In the genomic region with DNA sequence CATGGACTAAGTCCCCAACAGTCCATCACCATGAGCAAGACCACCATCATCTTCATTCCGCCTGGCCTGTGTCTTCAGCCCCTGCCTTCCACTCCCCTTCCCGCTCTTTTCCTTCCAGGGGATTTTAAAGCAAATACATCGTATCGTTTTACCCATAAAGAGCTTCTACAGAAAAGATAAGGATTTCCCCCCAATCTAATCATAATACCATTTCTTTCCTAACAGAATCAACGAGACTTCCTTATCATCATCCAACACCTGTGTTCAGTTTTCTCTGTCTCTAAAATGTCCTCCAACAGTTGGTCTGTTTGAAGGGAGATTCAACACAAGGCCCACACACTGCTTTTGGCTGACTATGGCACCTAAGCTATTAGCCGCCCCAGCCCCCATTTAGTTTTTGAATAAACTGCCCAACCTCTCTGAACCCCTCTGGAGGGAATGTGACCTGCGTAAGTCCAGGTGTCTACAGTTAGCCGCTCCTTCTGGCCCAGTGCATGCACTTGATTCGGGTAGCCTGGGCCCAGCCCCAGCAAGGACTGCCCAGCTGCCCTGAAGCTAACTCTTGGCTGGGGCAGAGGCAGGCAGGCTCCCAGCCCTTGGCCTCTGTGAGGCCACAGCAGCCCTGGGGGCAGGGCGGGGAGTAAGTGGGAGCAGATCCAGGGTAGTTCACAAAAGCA, we compare ENCODE assay signal across 1 cellular context.
TF ChIP-seq lines count a peak whose summit lies in the region.

No MANE protein-coding gene starts in this region.

TF ChIP-seq in K562, 482 proteins besides CTCF, POLR2A, EP300 and RAD21 (continued from another document and continues in another):
- peak in 1 of 2 experiments; percentile 69; a peak in 1 of 3 replicates for TF ChIP-seq CBX3 (IDR thresholded peaks at IDR 0.05; ENCODE audit: borderline replicate concordance in 1 of 2, low read length in 2 of 2)
- TF ChIP-seq CHCHD3 (CRISPR knock-in tag; IDR thresholded peaks at IDR 0.05): no peak
- TF ChIP-seq, protein P1, sequence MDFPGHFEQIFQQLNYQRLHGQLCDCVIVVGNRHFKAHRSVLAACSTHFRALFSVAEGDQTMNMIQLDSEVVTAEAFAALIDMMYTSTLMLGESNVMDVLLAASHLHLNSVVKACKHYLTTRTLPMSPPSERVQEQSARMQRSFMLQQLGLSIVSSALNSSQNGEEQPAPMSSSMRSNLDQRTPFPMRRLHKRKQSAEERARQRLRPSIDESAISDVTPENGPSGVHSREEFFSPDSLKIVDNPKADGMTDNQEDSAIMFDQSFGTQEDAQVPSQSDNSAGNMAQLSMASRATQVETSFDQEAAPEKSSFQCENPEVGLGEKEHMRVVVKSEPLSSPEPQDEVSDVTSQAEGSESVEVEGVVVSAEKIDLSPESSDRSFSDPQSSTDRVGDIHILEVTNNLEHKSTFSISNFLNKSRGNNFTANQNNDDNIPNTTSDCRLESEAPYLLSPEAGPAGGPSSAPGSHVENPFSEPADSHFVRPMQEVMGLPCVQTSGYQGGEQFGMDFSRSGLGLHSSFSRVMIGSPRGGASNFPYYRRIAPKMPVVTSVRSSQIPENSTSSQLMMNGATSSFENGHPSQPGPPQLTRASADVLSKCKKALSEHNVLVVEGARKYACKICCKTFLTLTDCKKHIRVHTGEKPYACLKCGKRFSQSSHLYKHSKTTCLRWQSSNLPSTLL (IDR thresholded peaks at IDR 0.05): no peak
- no peak; the same call in 1 of the 2 replicates for TF ChIP-seq HLTF (IDR thresholded peaks at IDR 0.05)
- TF ChIP-seq, protein P2, sequence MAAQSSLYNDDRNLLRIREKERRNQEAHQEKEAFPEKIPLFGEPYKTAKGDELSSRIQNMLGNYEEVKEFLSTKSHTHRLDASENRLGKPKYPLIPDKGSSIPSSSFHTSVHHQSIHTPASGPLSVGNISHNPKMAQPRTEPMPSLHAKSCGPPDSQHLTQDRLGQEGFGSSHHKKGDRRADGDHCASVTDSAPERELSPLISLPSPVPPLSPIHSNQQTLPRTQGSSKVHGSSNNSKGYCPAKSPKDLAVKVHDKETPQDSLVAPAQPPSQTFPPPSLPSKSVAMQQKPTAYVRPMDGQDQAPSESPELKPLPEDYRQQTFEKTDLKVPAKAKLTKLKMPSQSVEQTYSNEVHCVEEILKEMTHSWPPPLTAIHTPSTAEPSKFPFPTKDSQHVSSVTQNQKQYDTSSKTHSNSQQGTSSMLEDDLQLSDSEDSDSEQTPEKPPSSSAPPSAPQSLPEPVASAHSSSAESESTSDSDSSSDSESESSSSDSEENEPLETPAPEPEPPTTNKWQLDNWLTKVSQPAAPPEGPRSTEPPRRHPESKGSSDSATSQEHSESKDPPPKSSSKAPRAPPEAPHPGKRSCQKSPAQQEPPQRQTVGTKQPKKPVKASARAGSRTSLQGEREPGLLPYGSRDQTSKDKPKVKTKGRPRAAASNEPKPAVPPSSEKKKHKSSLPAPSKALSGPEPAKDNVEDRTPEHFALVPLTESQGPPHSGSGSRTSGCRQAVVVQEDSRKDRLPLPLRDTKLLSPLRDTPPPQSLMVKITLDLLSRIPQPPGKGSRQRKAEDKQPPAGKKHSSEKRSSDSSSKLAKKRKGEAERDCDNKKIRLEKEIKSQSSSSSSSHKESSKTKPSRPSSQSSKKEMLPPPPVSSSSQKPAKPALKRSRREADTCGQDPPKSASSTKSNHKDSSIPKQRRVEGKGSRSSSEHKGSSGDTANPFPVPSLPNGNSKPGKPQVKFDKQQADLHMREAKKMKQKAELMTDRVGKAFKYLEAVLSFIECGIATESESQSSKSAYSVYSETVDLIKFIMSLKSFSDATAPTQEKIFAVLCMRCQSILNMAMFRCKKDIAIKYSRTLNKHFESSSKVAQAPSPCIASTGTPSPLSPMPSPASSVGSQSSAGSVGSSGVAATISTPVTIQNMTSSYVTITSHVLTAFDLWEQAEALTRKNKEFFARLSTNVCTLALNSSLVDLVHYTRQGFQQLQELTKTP (IDR thresholded peaks at IDR 0.05; ENCODE audit: low read depth in 1 of 2, partially characterized antibody in 2 of 2): no peak
- peak; percentile 24; the same call in 1 of the 2 replicates for TF ChIP-seq HSF4 (CRISPR knock-in tag; IDR thresholded peaks at IDR 0.05; ENCODE audit: borderline replicate concordance)
- no peak for TF ChIP-seq ZNF121 (CRISPR knock-in tag; conservative IDR thresholded peaks at IDR 0.05)
- no peak for TF ChIP-seq FUS (optimal IDR thresholded peaks at IDR 0.05; ENCODE audit: low read depth, low read length)
- TF ChIP-seq, protein P3, sequence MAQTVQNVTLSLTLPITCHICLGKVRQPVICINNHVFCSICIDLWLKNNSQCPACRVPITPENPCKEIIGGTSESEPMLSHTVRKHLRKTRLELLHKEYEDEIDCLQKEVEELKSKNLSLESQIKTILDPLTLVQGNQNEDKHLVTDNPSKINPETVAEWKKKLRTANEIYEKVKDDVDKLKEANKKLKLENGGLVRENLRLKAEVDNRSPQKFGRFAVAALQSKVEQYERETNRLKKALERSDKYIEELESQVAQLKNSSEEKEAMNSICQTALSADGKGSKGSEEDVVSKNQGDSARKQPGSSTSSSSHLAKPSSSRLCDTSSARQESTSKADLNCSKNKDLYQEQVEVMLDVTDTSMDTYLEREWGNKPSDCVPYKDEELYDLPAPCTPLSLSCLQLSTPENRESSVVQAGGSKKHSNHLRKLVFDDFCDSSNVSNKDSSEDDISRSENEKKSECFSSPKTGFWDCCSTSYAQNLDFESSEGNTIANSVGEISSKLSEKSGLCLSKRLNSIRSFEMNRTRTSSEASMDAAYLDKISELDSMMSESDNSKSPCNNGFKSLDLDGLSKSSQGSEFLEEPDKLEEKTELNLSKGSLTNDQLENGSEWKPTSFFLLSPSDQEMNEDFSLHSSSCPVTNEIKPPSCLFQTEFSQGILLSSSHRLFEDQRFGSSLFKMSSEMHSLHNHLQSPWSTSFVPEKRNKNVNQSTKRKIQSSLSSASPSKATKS (CRISPR knock-in tag; IDR thresholded peaks at IDR 0.05): no peak
- TF ChIP-seq CHD1 (IDR thresholded peaks at IDR 0.05; ENCODE audit: low read length): no peak
- TF ChIP-seq CBX2 (IDR thresholded peaks at IDR 0.05; ENCODE audit: insufficient read depth, low read length, poor library complexity, severe bottlenecking): no peak
- no peak for TF ChIP-seq ZNF143 (CRISPR knock-in tag; IDR thresholded peaks at IDR 0.05)
- TF ChIP-seq TARDBP (IDR thresholded peaks at IDR 0.05): no peak
- TF ChIP-seq ZSCAN32 (CRISPR knock-in tag; IDR thresholded peaks at IDR 0.05): no peak
- TF ChIP-seq, protein P4, sequence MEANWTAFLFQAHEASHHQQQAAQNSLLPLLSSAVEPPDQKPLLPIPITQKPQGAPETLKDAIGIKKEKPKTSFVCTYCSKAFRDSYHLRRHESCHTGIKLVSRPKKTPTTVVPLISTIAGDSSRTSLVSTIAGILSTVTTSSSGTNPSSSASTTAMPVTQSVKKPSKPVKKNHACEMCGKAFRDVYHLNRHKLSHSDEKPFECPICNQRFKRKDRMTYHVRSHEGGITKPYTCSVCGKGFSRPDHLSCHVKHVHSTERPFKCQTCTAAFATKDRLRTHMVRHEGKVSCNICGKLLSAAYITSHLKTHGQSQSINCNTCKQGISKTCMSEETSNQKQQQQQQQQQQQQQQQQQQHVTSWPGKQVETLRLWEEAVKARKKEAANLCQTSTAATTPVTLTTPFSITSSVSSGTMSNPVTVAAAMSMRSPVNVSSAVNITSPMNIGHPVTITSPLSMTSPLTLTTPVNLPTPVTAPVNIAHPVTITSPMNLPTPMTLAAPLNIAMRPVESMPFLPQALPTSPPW (CRISPR knock-in tag; IDR thresholded peaks at IDR 0.05): peak; percentile 10; the same call in 1 of the 2 replicates
- no peak for TF ChIP-seq PTBP1 (IDR thresholded peaks at IDR 0.05; ENCODE audit: low read depth, low read length)
- no peak for TF ChIP-seq ZNF445 (CRISPR knock-in tag; IDR thresholded peaks at IDR 0.05; ENCODE audit: low read depth)
- TF ChIP-seq, protein P5, sequence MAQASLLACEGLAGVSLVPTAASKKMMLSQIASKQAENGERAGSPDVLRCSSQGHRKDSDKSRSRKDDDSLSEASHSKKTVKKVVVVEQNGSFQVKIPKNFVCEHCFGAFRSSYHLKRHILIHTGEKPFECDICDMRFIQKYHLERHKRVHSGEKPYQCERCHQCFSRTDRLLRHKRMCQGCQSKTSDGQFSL (CRISPR knock-in tag; IDR thresholded peaks at IDR 0.05): no peak
- TF ChIP-seq, protein P5 (tag; IDR thresholded peaks at IDR 0.05): 0 out of 4 replicates have a peak, but pooled peaks of 1 of the 2 experiments have one; percentile 15
- no peak for TF ChIP-seq HNRNPUL1 (IDR thresholded peaks at IDR 0.05; ENCODE audit: low read length)
- no peak for TF ChIP-seq ETS2 (tag; IDR thresholded peaks at IDR 0.05; ENCODE audit: borderline replicate concordance, poor library complexity, severe bottlenecking)
- no peak for TF ChIP-seq TAF1 (IDR thresholded peaks at IDR 0.05; ENCODE audit: control insufficient read depth, extremely low read depth, insufficient read depth, low read length, severe bottlenecking)
- peak in 1 of 2 experiments; percentile 79; a peak in 2 of 4 replicates for TF ChIP-seq ARNT (IDR thresholded peaks at IDR 0.05)
- TF ChIP-seq, protein P6, sequence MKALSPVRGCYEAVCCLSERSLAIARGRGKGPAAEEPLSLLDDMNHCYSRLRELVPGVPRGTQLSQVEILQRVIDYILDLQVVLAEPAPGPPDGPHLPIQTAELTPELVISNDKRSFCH (CRISPR knock-in tag; IDR thresholded peaks at IDR 0.05): no peak
- TF ChIP-seq, protein P6 (tag; IDR thresholded peaks at IDR 0.05): no peak; the same call in 1 of the 2 replicates
- peak; percentile 74 for TF ChIP-seq CXXC5 (CRISPR knock-in tag; IDR thresholded peaks at IDR 0.05)
- TF ChIP-seq, protein P7, sequence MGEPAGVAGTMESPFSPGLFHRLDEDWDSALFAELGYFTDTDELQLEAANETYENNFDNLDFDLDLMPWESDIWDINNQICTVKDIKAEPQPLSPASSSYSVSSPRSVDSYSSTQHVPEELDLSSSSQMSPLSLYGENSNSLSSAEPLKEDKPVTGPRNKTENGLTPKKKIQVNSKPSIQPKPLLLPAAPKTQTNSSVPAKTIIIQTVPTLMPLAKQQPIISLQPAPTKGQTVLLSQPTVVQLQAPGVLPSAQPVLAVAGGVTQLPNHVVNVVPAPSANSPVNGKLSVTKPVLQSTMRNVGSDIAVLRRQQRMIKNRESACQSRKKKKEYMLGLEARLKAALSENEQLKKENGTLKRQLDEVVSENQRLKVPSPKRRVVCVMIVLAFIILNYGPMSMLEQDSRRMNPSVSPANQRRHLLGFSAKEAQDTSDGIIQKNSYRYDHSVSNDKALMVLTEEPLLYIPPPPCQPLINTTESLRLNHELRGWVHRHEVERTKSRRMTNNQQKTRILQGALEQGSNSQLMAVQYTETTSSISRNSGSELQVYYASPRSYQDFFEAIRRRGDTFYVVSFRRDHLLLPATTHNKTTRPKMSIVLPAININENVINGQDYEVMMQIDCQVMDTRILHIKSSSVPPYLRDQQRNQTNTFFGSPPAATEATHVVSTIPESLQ (CRISPR knock-in tag; IDR thresholded peaks at IDR 0.05): no peak
- TF ChIP-seq POLR3A (IDR thresholded peaks at IDR 0.05; ENCODE audit: borderline replicate concordance, extremely low read depth, insufficient read depth, insufficient read length): no peak
- no peak for TF ChIP-seq KLF6 (CRISPR knock-in tag; IDR thresholded peaks at IDR 0.05; ENCODE audit: borderline replicate concordance)
- TF ChIP-seq SRF (CRISPR knock-in tag; IDR thresholded peaks at IDR 0.05): no peak
- TF ChIP-seq, protein P8, sequence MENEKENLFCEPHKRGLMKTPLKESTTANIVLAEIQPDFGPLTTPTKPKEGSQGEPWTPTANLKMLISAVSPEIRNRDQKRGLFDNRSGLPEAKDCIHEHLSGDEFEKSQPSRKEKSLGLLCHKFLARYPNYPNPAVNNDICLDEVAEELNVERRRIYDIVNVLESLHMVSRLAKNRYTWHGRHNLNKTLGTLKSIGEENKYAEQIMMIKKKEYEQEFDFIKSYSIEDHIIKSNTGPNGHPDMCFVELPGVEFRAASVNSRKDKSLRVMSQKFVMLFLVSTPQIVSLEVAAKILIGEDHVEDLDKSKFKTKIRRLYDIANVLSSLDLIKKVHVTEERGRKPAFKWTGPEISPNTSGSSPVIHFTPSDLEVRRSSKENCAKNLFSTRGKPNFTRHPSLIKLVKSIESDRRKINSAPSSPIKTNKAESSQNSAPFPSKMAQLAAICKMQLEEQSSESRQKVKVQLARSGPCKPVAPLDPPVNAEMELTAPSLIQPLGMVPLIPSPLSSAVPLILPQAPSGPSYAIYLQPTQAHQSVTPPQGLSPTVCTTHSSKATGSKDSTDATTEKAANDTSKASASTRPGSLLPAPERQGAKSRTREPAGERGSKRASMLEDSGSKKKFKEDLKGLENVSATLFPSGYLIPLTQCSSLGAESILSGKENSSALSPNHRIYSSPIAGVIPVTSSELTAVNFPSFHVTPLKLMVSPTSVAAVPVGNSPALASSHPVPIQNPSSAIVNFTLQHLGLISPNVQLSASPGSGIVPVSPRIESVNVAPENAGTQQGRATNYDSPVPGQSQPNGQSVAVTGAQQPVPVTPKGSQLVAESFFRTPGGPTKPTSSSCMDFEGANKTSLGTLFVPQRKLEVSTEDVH (IDR thresholded peaks at IDR 0.05; ENCODE audit: low read depth, partially characterized antibody): peak; percentile 62
- TF ChIP-seq, protein P9, sequence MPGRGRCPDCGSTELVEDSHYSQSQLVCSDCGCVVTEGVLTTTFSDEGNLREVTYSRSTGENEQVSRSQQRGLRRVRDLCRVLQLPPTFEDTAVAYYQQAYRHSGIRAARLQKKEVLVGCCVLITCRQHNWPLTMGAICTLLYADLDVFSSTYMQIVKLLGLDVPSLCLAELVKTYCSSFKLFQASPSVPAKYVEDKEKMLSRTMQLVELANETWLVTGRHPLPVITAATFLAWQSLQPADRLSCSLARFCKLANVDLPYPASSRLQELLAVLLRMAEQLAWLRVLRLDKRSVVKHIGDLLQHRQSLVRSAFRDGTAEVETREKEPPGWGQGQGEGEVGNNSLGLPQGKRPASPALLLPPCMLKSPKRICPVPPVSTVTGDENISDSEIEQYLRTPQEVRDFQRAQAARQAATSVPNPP (IDR thresholded peaks at IDR 0.05; ENCODE audit: borderline replicate concordance, insufficient read depth, insufficient read length): no peak
- TF ChIP-seq, protein P10, sequence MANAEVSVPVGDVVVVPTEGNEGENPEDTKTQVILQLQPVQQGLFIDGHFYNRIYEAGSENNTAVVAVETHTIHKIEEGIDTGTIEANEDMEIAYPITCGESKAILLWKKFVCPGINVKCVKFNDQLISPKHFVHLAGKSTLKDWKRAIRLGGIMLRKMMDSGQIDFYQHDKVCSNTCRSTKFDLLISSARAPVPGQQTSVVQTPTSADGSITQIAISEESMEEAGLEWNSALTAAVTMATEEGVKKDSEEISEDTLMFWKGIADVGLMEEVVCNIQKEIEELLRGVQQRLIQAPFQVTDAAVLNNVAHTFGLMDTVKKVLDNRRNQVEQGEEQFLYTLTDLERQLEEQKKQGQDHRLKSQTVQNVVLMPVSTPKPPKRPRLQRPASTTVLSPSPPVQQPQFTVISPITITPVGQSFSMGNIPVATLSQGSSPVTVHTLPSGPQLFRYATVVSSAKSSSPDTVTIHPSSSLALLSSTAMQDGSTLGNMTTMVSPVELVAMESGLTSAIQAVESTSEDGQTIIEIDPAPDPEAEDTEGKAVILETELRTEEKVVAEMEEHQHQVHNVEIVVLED (CRISPR knock-in tag; IDR thresholded peaks at IDR 0.05): no peak
- TF ChIP-seq SAFB (IDR thresholded peaks at IDR 0.05; ENCODE audit: borderline replicate concordance, low read depth, low read length): no peak
- no peak for TF ChIP-seq NELFE (IDR thresholded peaks at IDR 0.05; ENCODE audit: insufficient read depth, insufficient read length)
- TF ChIP-seq ELF1 (tag; IDR thresholded peaks at IDR 0.05): no peak
